10 cellular contexts compared by ENCODE assay signal in genomic region chr10:48670978-48671913, GRCh38. TPM values are rescaled to one million over a fixed set of nuclear protein-coding genes. Genes with fewer than 3 reads are reported as not detected.
DNase-seq lines count a peak whose midpoint lies in the region; ATAC-seq and TF ChIP-seq lines count a peak whose summit lies in the region.
"Had no signal": no experiment of that assay in that cellular context is flagged by ENCODE, and none has a peak within 500 bp of the region (broad histone marks: within the 10 kb centered on the region; RNA-seq: fewer than 3 reads in every experiment).

No MANE protein-coding gene starts in this region.

- H3K36me3 Mint-ChIP-seq in activated CD4-positive, alpha-beta memory T cell treated with anti-CD3 and anti-CD28 coated beads for 36 hours: no peaks in the 10 kb centered on the region

- H3K27me3 Mint-ChIP-seq in activated CD4-positive, alpha-beta memory T cell treated with anti-CD3 and anti-CD28 coated beads for 36 hours: peaks cover 11% of the 10 kb centered on the region

- TF ChIP-seq CTCF in esophagus muscularis mucosa (IDR thresholded peaks at IDR 0.05) (no peak), dorsolateral prefrontal cortex (IDR thresholded peaks at IDR 0.05 in 54 of 56, conservative IDR thresholded peaks at IDR 0.05 in 2 of 56; ENCODE audit: low read depth in 1 of 56, partially characterized antibody in 56 of 56) (no peak)

- ATAC-seq in GM19397 (IDR thresholded peaks at IDR 0.05; ENCODE audit: unreplicated experiment): peak; percentile 73
- peak; percentile 66 for ATAC-seq in HG03135 (IDR thresholded peaks at IDR 0.05; ENCODE audit: unreplicated experiment)

- DNase-seq in ELF-1 (ENCODE audit: low read depth, low spot score) (peak; percentile 82), esophagus muscularis mucosa (ENCODE audit: extremely low spot score) (peak; percentile 81), midbrain (lab: John Stamatoyannopoulos, UW) (no peak), dorsolateral prefrontal cortex (no peak)
- no peak for DNase-seq in activated CD4-positive, alpha-beta memory T cell treated with anti-CD3 and anti-CD28 coated beads for 36 hours
- DNase-seq in activated CD4-positive, alpha-beta T cell treated with anti-CD3 and anti-CD28 coated beads for 4 hours: no peak
- DNase-seq: stomach had no signal

- H3K27ac Mint-ChIP-seq in activated CD4-positive, alpha-beta memory T cell treated with anti-CD3 and anti-CD28 coated beads for 36 hours: no peak overlapping the region

- no peaks in the 10 kb centered on the region for H3K4me1 Mint-ChIP-seq in activated CD4-positive, alpha-beta memory T cell treated with anti-CD3 and anti-CD28 coated beads for 36 hours (ENCODE audit: low read depth)

- POLR2A ChIA-PET in activated CD4-positive, alpha-beta memory T cell treated with anti-CD3 and anti-CD28 coated beads for 36 hours (lab: Charles Lee): no interaction called here

- WGBS in esophagus muscularis mucosa: 73% methylated on average over 14 of the region's 28 CpGs

- CTCF ChIA-PET in activated CD4-positive, alpha-beta memory T cell treated with anti-CD3 and anti-CD28 coated beads for 36 hours (lab: Charles Lee): interaction anchor here (1.2 kb wide), 1 partner anchor 13 kb away, joined by 4 read pairs; no protein-coding TSS in a partner anchor

- no peak overlapping the region for H3K4me3 ChIP-seq in esophagus muscularis mucosa
- no peak overlapping the region for H3K4me3 ChIP-seq in dorsolateral prefrontal cortex
- H3K4me3 ChIP-seq: breast epithelium, stomach had no signal

- H3K36me3 ChIP-seq in esophagus muscularis mucosa: no peaks in the 10 kb centered on the region
- H3K36me3 ChIP-seq: breast epithelium, stomach had no signal

- no peak for TF ChIP-seq POLR2A in esophagus muscularis mucosa (IDR thresholded peaks at IDR 0.05; ENCODE audit: low read depth)

- no peaks in the 10 kb centered on the region for H3K9me3 Mint-ChIP-seq in activated CD4-positive, alpha-beta memory T cell treated with anti-CD3 and anti-CD28 coated beads for 36 hours

- H3K27ac ChIP-seq in esophagus muscularis mucosa (replicated peaks in 1 of 4) (no peak overlapping the region), dorsolateral prefrontal cortex (peak overlapping the region in 10 of 59 donors; percentile 13 to 61 (median 40))
- H3K27ac ChIP-seq: breast epithelium had no signal

- no peak for TF ChIP-seq EP300 in esophagus muscularis mucosa (IDR thresholded peaks at IDR 0.05)

- no peak overlapping the region for H3K4me3 Mint-ChIP-seq in activated CD4-positive, alpha-beta memory T cell treated with anti-CD3 and anti-CD28 coated beads for 36 hours

- intact Hi-C loops in esophagus muscularis mucosa (cut with DNase I) (no loop called here), dorsolateral prefrontal cortex (cut with DNase I) (no loop called here)
- intact Hi-C loops in activated CD4-positive, alpha-beta memory T cell treated with anti-CD3 and anti-CD28 coated beads for 36 hours (cut with micrococcal nuclease): no loop called here

- no peaks in the 10 kb centered on the region for H3K9me3 ChIP-seq in esophagus muscularis mucosa
- H3K9me3 ChIP-seq: stomach had no signal

- peaks cover 0 to 20% (median 0%) of the 10 kb centered on the region in 4 donors for H3K27me3 ChIP-seq in esophagus muscularis mucosa
- peaks cover 0 to 20% (median 0%) of the 10 kb centered on the region in 45 donors for H3K27me3 ChIP-seq in dorsolateral prefrontal cortex

- no peaks in the 10 kb centered on the region for H3K4me1 ChIP-seq in esophagus muscularis mucosa
- H3K4me1 ChIP-seq: breast epithelium, stomach had no signal

RNA-seq across cellular contexts. Expression of gene WDFY4, which starts 13.4 kb away (rescaled TPM):
- total RNA-seq in esophagus muscularis mucosa (1 to 10 TPM; 2.3 to 7.3 (median 5.2) TPM), dorsolateral prefrontal cortex (10 to 100 TPM in 5 of 120 experiments, 1 to 10 TPM in 115; 1.5 to 12.2 (median 4.6) TPM)
- total RNA-seq in activated CD4-positive, alpha-beta memory T cell treated with anti-CD3 and anti-CD28 coated beads for 36 hours: not detected

Comparison
In these comparisons a context has a peak if more than half of its experiments do, and no peak if none do; other contexts are left out.
1. DNase-seq: peak in ELF-1 (single experiment) and esophagus muscularis mucosa (single experiment); none in midbrain (single experiment), activated CD4-positive, alpha-beta memory T cell treated with anti-CD3 and anti-CD28 coated beads for 36 hours (single experiment), activated CD4-positive, alpha-beta T cell treated with anti-CD3 and anti-CD28 coated beads for 4 hours (0 of 2) and dorsolateral prefrontal cortex (0 of 10).